In genomic region chr11:62554377-62554776, GRCh38 we compare ENCODE assay signal across 8 cellular contexts. TPM values are rescaled to one million over a fixed set of nuclear protein-coding genes. Genes with fewer than 3 reads are reported as not detected.
DNase-seq lines count a peak whose midpoint lies in the region; ATAC-seq and TF ChIP-seq lines count a peak whose summit lies in the region.

No MANE protein-coding gene starts in this region.

- peak overlapping the region; percentile 29 for H3K4me3 ChIP-seq in epithelial cell of proximal tubule (ENCODE audit: low read depth, low read length)
- H3K4me3 ChIP-seq in gastrocnemius medialis = peak overlapping the region in 1 of 4 donors; percentile 41

- H3K4me1 ChIP-seq in gastrocnemius medialis = peaks cover 86 to 89% of the 10 kb centered on the region in 2 donors

- no peaks in the 10 kb centered on the region for H3K27me3 ChIP-seq in gastrocnemius medialis

- peak; percentile 25 for DNase-seq in EH (ENCODE audit: low read depth)
- no peak for DNase-seq in RWPE1 (ENCODE audit: low spot score)
- no peak for DNase-seq in epithelial cell of proximal tubule (ENCODE audit: low read depth)
- peak; percentile 57 to 90 for DNase-seq in gastrocnemius medialis
- no peak for DNase-seq in NCI-H2029 (lab: John Stamatoyannopoulos, UW)
- no peak for DNase-seq in NCI-H1436 (lab: John Stamatoyannopoulos, UW)
- no peak for DNase-seq in NOMO-1 treated with dmso at 0.1 percent for 144 hours (lab: John Stamatoyannopoulos, UW; ENCODE audit: unreplicated experiment)

- H3K9me3 ChIP-seq in gastrocnemius medialis = no peaks in the 10 kb centered on the region

- no peak for TF ChIP-seq CTCF in RWPE1 (conservative IDR thresholded peaks at IDR 0.05; ENCODE audit: low read depth)
- no peak for TF ChIP-seq CTCF in epithelial cell of proximal tubule (conservative IDR thresholded peaks at IDR 0.05; ENCODE audit: low read depth, low read length)
- TF ChIP-seq CTCF in gastrocnemius medialis (IDR thresholded peaks at IDR 0.05 in 4 of 5, conservative IDR thresholded peaks at IDR 0.05 in 1 of 5) = no peak

- in situ Hi-C loops in gastrocnemius medialis (cut with MboI; ENCODE audit: low sequenced_read_pairs in 4 of 4) = loop anchor here in 2 of 4 donors (10.0 kb wide), 3 partner anchors 60 to 160 kb away; no protein-coding TSS in a partner anchor

- intact Hi-C loops in gastrocnemius medialis (cut with DNase I; ENCODE audit: low total_unique reads) = no loop called here

- H3K36me3 ChIP-seq in gastrocnemius medialis = peaks cover 0 to 16% of the 10 kb centered on the region in 2 donors

- POLR2A ChIA-PET in RWPE1 (lab: Yijun Ruan, JAX; ENCODE audit: low non-redundant PET) = no interaction called here

- H3K27ac ChIP-seq in RWPE1 (peak overlapping the region; percentile 100), gastrocnemius medialis (peak overlapping the region; percentile 97 to 100 (median 100))

- CTCF ChIA-PET in RWPE1 (lab: Yijun Ruan, JAX) = interaction anchor here (0.5 to 3.4 kb wide), 3 partner anchors 12 to 67 kb away, joined by 4 to 14 read pairs (median 5); no protein-coding TSS in a partner anchor

- TF ChIP-seq POLR2A in gastrocnemius medialis (IDR thresholded peaks at IDR 0.05) = no peak

- ATAC-seq in gastrocnemius medialis (peak; percentile 10 to 40), HG03565 (IDR thresholded peaks at IDR 0.05; ENCODE audit: unreplicated experiment) (no peak)

RNA-seq across cellular contexts. Expression of gene AHNAK, which starts 7.8 kb away (rescaled TPM):
- total RNA-seq in epithelial cell of proximal tubule (198 and 296 TPM in 2 replicates), gastrocnemius medialis (1,000 to 10,000 TPM in 1 of 4 donors, 100 to 1,000 TPM in 3; 374 to 1,261 (median 571) TPM)

RNA-seq across cellular contexts. Expression of gene EEF1G, which starts 19.3 kb away (rescaled TPM):
- total RNA-seq in epithelial cell of proximal tubule (2,115 and 2,170 TPM in 2 replicates), gastrocnemius medialis (1,000 to 10,000 TPM; 1,797 to 2,946 (median 1,897) TPM)

RNA-seq across cellular contexts. Expression of gene TUT1, which starts 36.9 kb away (rescaled TPM):
- total RNA-seq in epithelial cell of proximal tubule (9.4 and 10.1 TPM in 2 replicates), gastrocnemius medialis (10 to 100 TPM in 3 of 4 donors, 1 to 10 TPM in 1; 7.8 to 15.7 (median 11.7) TPM)

RNA-seq across cellular contexts. Expression of gene MTA2, which starts 47.3 kb away (rescaled TPM):
- total RNA-seq in epithelial cell of proximal tubule = 109 and 153 TPM in 2 replicates
- total RNA-seq in gastrocnemius medialis = 10 to 100 TPM; 28.0 to 47.1 (median 31.7) TPM

RNA-seq across cellular contexts. Expression of gene EML3, which starts 58.2 kb away (rescaled TPM):
- total RNA-seq in epithelial cell of proximal tubule (29.7 and 31.8 TPM in 2 replicates), gastrocnemius medialis (1 to 10 TPM; 4.7 to 7.9 (median 7.0) TPM)

Comparison
In these comparisons a context has a peak if more than half of its experiments do, and no peak if none do; other contexts are left out.
1. DNase-seq: peak in EH (single experiment) and gastrocnemius medialis (2 of 2); none in RWPE1 (single experiment), epithelial cell of proximal tubule (single experiment), NCI-H2029 (single experiment), NCI-H1436 (single experiment) and NOMO-1 treated with dmso at 0.1 percent for 144 hours (single experiment).